ENCODE assay signal across 21 cellular contexts in genomic region chr6:4208158-4208557, GRCh38.
"Had no signal": no experiment of that assay in that cellular context is flagged by ENCODE, and none has a peak within 500 bp of the region (broad histone marks: within the 10 kb centered on the region; RNA-seq: fewer than 3 reads in every experiment).

No MANE protein-coding gene starts in this region.

- DNase-seq: activated CD4-positive, alpha-beta T cell treated with anti-CD3 and anti-CD28 coated beads, Interleukin-2, amount 50 U/mL, for 48 hours; activated CD4-positive, CD25-positive, alpha-beta regulatory T cell treated with anti-CD3 and anti-CD28 coated beads, Interleukin-2, amount 50 U/mL, for 72 hours; activated naive CD8-positive, alpha-beta T cell treated with anti-CD3 and anti-CD28 coated beads, Interleukin-2, amount 10 ng/mL, durations not matched to agents 7 days and 5 days; activated T-cell treated with anti-CD3 and anti-CD28 coated beads for 4 hours; body of pancreas; cortex of kidney; lower lobe of right lung; nephron progenitor cell; occipital lobe; retina; stimulated activated CD4-positive, alpha-beta T cell treated with anti-CD3 and anti-CD28 coated beads, Interleukin-12 subunit alpha, Interleukin-12 subunit beta, amount 100 ng/mL, for 4 hours; stimulated activated CD4-positive, alpha-beta T cell treated with anti-CD3 and anti-CD28 coated beads, Interleukin-1b, Interleukin-23, amount 100 ng/mL, for 48 hours; stimulated activated naive CD8-positive, alpha-beta T cell treated with anti-CD3 and anti-CD28 coated beads, Interleukin-15, Interleukin-2, amounts not matched to agents 100 U/mL and 50 U/mL, for 24 hours; substantia nigra; T-helper 2 cell; uterus had no signal

- H3K9me3 Mint-ChIP-seq: central memory CD8-positive, alpha-beta T cell had no signal

- H3K27ac ChIP-seq: body of pancreas, gastroesophageal sphincter, lower lobe of right lung, tibial nerve, uterus, VCaP had no signal

- H3K4me3 ChIP-seq: body of pancreas, gastroesophageal sphincter, lower lobe of right lung, tibial nerve, uterus had no signal

- H3K4me1 ChIP-seq: body of pancreas, tibial nerve, uterus had no signal

- H3K36me3 ChIP-seq: gastroesophageal sphincter, lower lobe of right lung, tibial nerve, uterus had no signal

- ATAC-seq: body of pancreas; gastroesophageal sphincter; lower lobe of right lung; stimulated activated naive CD8-positive, alpha-beta T cell treated with anti-CD3 and anti-CD28 coated beads, Interleukin-15, Interleukin-2, amounts not matched to agents 100 U/mL and 50 U/mL, for 24 hours had no signal

- H3K4me3 Mint-ChIP-seq: activated naive CD8-positive, alpha-beta T cell treated with anti-CD3 and anti-CD28 coated beads, Interleukin-2, amount 10 ng/mL, durations not matched to agents 7 days and 5 days; activated T-helper 1 cell treated with anti-CD3 and anti-CD28 coated beads, Interleukin-12 subunit alpha, Interleukin-12 subunit beta, Interleukin-2, Interleukin-4 antibody, amounts not matched to agents 30 ng/mL and 10 ng/mL and 1 ng/mL, durations not matched to agents 14 hours and 24 hours and 36 hours; central memory CD8-positive, alpha-beta T cell; nephron progenitor cell had no signal

- H3K9me3 ChIP-seq: uterus had no signal

- H3K27me3 ChIP-seq: body of pancreas, gastroesophageal sphincter, tibial nerve, uterus had no signal

- H3K27ac Mint-ChIP-seq: activated naive CD8-positive, alpha-beta T cell treated with anti-CD3 and anti-CD28 coated beads, Interleukin-2, amount 10 ng/mL, durations not matched to agents 7 days and 5 days; activated T-helper 1 cell treated with anti-CD3 and anti-CD28 coated beads, Interleukin-12 subunit alpha, Interleukin-12 subunit beta, Interleukin-2, Interleukin-4 antibody, amounts not matched to agents 30 ng/mL and 10 ng/mL and 1 ng/mL, durations not matched to agents 14 hours and 24 hours and 36 hours; nephron progenitor cell had no signal
